Comparison of ENCODE assay signal across 11 cellular contexts in genomic region chr2:218357194-218358177, GRCh38. TPM values are rescaled to one million over a fixed set of nuclear protein-coding genes. Genes with fewer than 3 reads are reported as not detected.
DNase-seq lines count a peak whose midpoint lies in the region; ATAC-seq and TF ChIP-seq lines count a peak whose summit lies in the region.
"Had no signal": no experiment of that assay in that cellular context is flagged by ENCODE, and none has a peak within 500 bp of the region (broad histone marks: within the 10 kb centered on the region; RNA-seq: fewer than 3 reads in every experiment).

No MANE protein-coding gene starts in this region.

- peak overlapping the region; percentile 13 for H3K27ac ChIP-seq in RWPE1

- no peaks in the 10 kb centered on the region for H3K27me3 ChIP-seq in H7 (ENCODE audit: control insufficient read depth, insufficient read depth, low read length)

- H3K36me3 ChIP-seq in H7 (replicated peaks; ENCODE audit: control insufficient read depth, insufficient read depth, low read length), result no peaks in the 10 kb centered on the region

- no peak for ATAC-seq in HG03175 (IDR thresholded peaks at IDR 0.05; ENCODE audit: unreplicated experiment)

- no peak overlapping the region for H3K4me3 ChIP-seq in H7 (ENCODE audit: insufficient read depth, low read depth, low read length)
- H3K4me3 ChIP-seq: mucosa of descending colon had no signal

- TF ChIP-seq CTCF in RWPE1 (conservative IDR thresholded peaks at IDR 0.05; ENCODE audit: low read depth), result no peak

- CTCF ChIA-PET in RWPE1 (lab: Yijun Ruan, JAX), result interaction anchor here (0.6 to 5.0 kb wide), 10 partner anchors 8 to 104 kb away, joined by 3 to 31 read pairs (median 4); no protein-coding TSS in a partner anchor

- POLR2A ChIA-PET in RWPE1 (lab: Yijun Ruan, JAX; ENCODE audit: low non-redundant PET), result no interaction called here

- DNase-seq in H7 (peak; percentile 55), RWPE1 (ENCODE audit: low spot score) (no peak), kidney tubule cell (ENCODE audit: low spot score) (peak; percentile 60), renal cortical epithelial cell (ENCODE audit: low read depth) (peak; percentile 59), SHP77 treated with DMSO at 0.1 percent for 48 hours (lab: John Stamatoyannopoulos, UW) (no peak), NOMO-1 (lab: John Stamatoyannopoulos, UW; ENCODE audit: unreplicated experiment in 2 of 2) (no peak)
- DNase-seq: NCI-H1048 had no signal

RNA-seq across cellular contexts. Expression of gene CATIP, which starts 0.8 kb away (rescaled TPM):
- total RNA-seq in H7 (2014; rRNA removed; shearing (Covaris generic)), result 0.76 TPM in 1 of 2 replicates, not detected in the other
- total RNA-seq in renal cortical epithelial cell, result 0.65 TPM in 1 of 2 replicates, not detected in the other
- total RNA-seq: CD4-positive, alpha-beta T cell; HT-29; mucosa of descending colon had no signal

RNA-seq across cellular contexts. Expression of gene SLC11A1, which starts 24.6 kb away (rescaled TPM):
- total RNA-seq in H7 (2014; rRNA removed; shearing (Covaris generic)), result not detected in 2 replicates
- total RNA-seq in renal cortical epithelial cell, result 0.05 TPM in 1 of 2 replicates, not detected in the other

RNA-seq across cellular contexts. Expression of gene CTDSP1, which starts 42.2 kb away (rescaled TPM):
- 25.4 and 29.9 TPM in 2 replicates for total RNA-seq in H7 (2014; rRNA removed; shearing (Covaris generic))
- total RNA-seq in renal cortical epithelial cell, result 23.4 and 65.2 TPM in 2 replicates

Comparison
In these comparisons a context has a peak if more than half of its experiments do, and no peak if none do; other contexts are left out.
1. DNase-seq: peak in H7 (single experiment), kidney tubule cell (single experiment) and renal cortical epithelial cell (single experiment); none in RWPE1 (single experiment), SHP77 treated with DMSO at 0.1 percent for 48 hours (single experiment) and NOMO-1 (0 of 2).